Comparison of ENCODE assay signal across 25 cellular contexts in the genomic region with DNA sequence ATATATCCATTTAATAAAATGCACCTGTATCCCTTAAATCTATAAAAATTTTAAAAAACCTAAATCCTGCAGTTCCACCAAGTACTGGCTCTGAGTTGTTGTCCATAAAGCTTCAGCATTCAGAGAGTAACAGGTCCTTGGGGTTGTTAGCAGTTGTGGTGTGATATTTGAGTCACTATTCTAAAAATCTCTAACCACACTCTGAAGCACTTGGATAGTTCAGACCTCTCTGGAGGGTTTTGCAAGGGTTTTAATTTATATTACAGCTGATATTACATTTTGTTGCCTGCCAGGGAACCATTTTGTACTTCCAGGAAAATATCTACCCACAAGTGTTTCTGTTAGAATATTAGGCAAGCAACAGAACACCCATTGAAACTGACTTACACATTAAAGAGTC.
DNase-seq lines count a peak whose midpoint lies in the region; ATAC-seq lines count a peak whose summit lies in the region.
"Had no signal": no experiment of that assay in that cellular context is flagged by ENCODE, and none has a peak within 500 bp of the region (broad histone marks: within the 10 kb centered on the region; RNA-seq: fewer than 3 reads in every experiment).

No MANE protein-coding gene starts in this region.

- H3K4me1 Mint-ChIP-seq in stimulated activated naive CD8-positive, alpha-beta T cell treated with anti-CD3 and anti-CD28 coated beads, Interleukin-15, amount 100 ng/mL, for 72 hours = no peaks in the 10 kb centered on the region
- H3K4me1 Mint-ChIP-seq: activated naive CD8-positive, alpha-beta T cell treated with anti-CD3 and anti-CD28 coated beads, Interleukin-2, amount 50 U/mL, for 24 hours; IgD-negative memory B cell had no signal

- H3K9me3 ChIP-seq in SK-N-MC (ENCODE audit: low read depth, low read length) = no peaks in the 10 kb centered on the region
- H3K9me3 ChIP-seq: lower lobe of right lung, SK-N-SH, vagina had no signal

- H3K9me3 Mint-ChIP-seq in stimulated activated naive CD8-positive, alpha-beta T cell treated with anti-CD3 and anti-CD28 coated beads, Interleukin-15, amount 100 ng/mL, for 72 hours = no peaks in the 10 kb centered on the region
- H3K9me3 Mint-ChIP-seq: activated naive CD8-positive, alpha-beta T cell treated with anti-CD3 and anti-CD28 coated beads, Interleukin-2, amount 50 U/mL, for 24 hours; IgD-negative memory B cell; stimulated activated naive CD8-positive, alpha-beta T cell treated with anti-CD3 and anti-CD28 coated beads, Interleukin-15, Interleukin-2, amounts not matched to agents 100 ng/mL and 50 ng/mL, for 24 hours; T-helper 1 cell treated with Interleukin-12 subunit alpha and Interleukin-12 subunit beta and Interleukin-4 antibody, amounts not matched to agents 30 μg/mL and 1 μg/mL, for 36 hours had no signal

- no peak overlapping the region for H3K9ac ChIP-seq in SK-N-MC (ENCODE audit: insufficient read length)
- H3K9ac ChIP-seq: parathyroid adenoma, SK-N-SH had no signal

- no peaks in the 10 kb centered on the region for H3K36me3 ChIP-seq in SK-N-MC (ENCODE audit: insufficient read depth, low read length)
- H3K36me3 ChIP-seq: brain microvascular endothelial cell, lower lobe of right lung, vagina had no signal

- H3K4me3 Mint-ChIP-seq in stimulated activated naive CD8-positive, alpha-beta T cell treated with anti-CD3 and anti-CD28 coated beads, Interleukin-15, amount 100 ng/mL, for 72 hours = no peak overlapping the region
- H3K4me3 Mint-ChIP-seq: activated naive CD8-positive, alpha-beta T cell treated with anti-CD3 and anti-CD28 coated beads, Interleukin-2, amount 50 U/mL, for 24 hours; IgD-negative memory B cell; stimulated activated naive CD8-positive, alpha-beta T cell treated with anti-CD3 and anti-CD28 coated beads, Interleukin-15, Interleukin-2, amounts not matched to agents 100 ng/mL and 50 ng/mL, for 24 hours; T-helper 1 cell treated with Interleukin-12 subunit alpha and Interleukin-12 subunit beta and Interleukin-4 antibody, amounts not matched to agents 30 μg/mL and 1 μg/mL, for 36 hours had no signal

- no peaks in the 10 kb centered on the region for H3K27me3 Mint-ChIP-seq in stimulated activated naive CD8-positive, alpha-beta T cell treated with anti-CD3 and anti-CD28 coated beads, Interleukin-15, amount 100 ng/mL, for 72 hours
- H3K27me3 Mint-ChIP-seq: activated naive CD8-positive, alpha-beta T cell treated with anti-CD3 and anti-CD28 coated beads, Interleukin-2, amount 50 U/mL, for 24 hours; stimulated activated naive CD8-positive, alpha-beta T cell treated with anti-CD3 and anti-CD28 coated beads, Interleukin-15, Interleukin-2, amounts not matched to agents 100 ng/mL and 50 ng/mL, for 24 hours had no signal

- peak; percentile 72 for ATAC-seq in stimulated activated naive CD8-positive, alpha-beta T cell treated with anti-CD3 and anti-CD28 coated beads, Interleukin-15, amount 100 ng/mL, for 72 hours
- ATAC-seq: activated naive CD8-positive, alpha-beta T cell treated with anti-CD3 and anti-CD28 coated beads, Interleukin-2, amount 50 U/mL, for 24 hours; lower lobe of right lung; PC-3 had no signal

- 0 out of 2 replicates have a peak overlapping the region, but pooled peaks have one; percentile 2 for H3K27ac ChIP-seq in SK-N-MC
- H3K27ac ChIP-seq: brain microvascular endothelial cell, C4-2B, lower lobe of right lung, parathyroid adenoma, vagina had no signal

- H3K4me3 ChIP-seq in SK-N-MC = no peak overlapping the region
- H3K4me3 ChIP-seq: lower lobe of right lung, vagina had no signal

- H3K27ac Mint-ChIP-seq in stimulated activated naive CD8-positive, alpha-beta T cell treated with anti-CD3 and anti-CD28 coated beads, Interleukin-15, amount 100 ng/mL, for 72 hours = no peak overlapping the region
- H3K27ac Mint-ChIP-seq: activated naive CD8-positive, alpha-beta T cell treated with anti-CD3 and anti-CD28 coated beads, Interleukin-2, amount 50 U/mL, for 24 hours; IgD-negative memory B cell; stimulated activated naive CD8-positive, alpha-beta T cell treated with anti-CD3 and anti-CD28 coated beads, Interleukin-15, Interleukin-2, amounts not matched to agents 100 ng/mL and 50 ng/mL, for 24 hours; T-helper 1 cell treated with Interleukin-12 subunit alpha and Interleukin-12 subunit beta and Interleukin-4 antibody, amounts not matched to agents 30 μg/mL and 1 μg/mL, for 36 hours had no signal

- DNase-seq in GM03348 (ENCODE audit: low spot score) (peak; percentile 19), SK-N-MC (ENCODE audit: low read depth, low spot score) (no peak), myocyte (ENCODE audit: low read depth) (peak; percentile 57), NCI-H2171 treated with DMSO at 0.1 percent for 48 hours (lab: John Stamatoyannopoulos, UW) (no peak), NCI-H345 (lab: John Stamatoyannopoulos, UW) (no peak), NCI-H748 (lab: John Stamatoyannopoulos, UW; ENCODE audit: unreplicated experiment) (no peak)
- no peak for DNase-seq in stimulated activated naive CD8-positive, alpha-beta T cell treated with anti-CD3 and anti-CD28 coated beads, Interleukin-15, amount 100 ng/mL, for 72 hours
- DNase-seq: activated CD4-positive, CD25-positive, alpha-beta regulatory T cell; activated CD8-positive, alpha-beta memory T cell treated with anti-CD3 and anti-CD28 coated beads, Interleukin-2, amount 50 U/mL, for 4 hours; activated naive CD4-positive, alpha-beta T cell; activated naive CD8-positive, alpha-beta T cell treated with anti-CD3 and anti-CD28 coated beads, Interleukin-2, amount 50 U/mL, for 24 hours; brain microvascular endothelial cell; COR-L47; hippocampal formation; lower lobe of right lung; NCI-H510A; PC-3; SK-N-SH; stimulated activated CD4-positive, alpha-beta T cell treated with anti-CD3 and anti-CD28 coated beads, Interleukin-1b, Interleukin-23, amount 100 ng/mL, for 48 hours had no signal

Comparison
In these comparisons a context has a peak if more than half of its experiments do, and no peak if none do; other contexts are left out.
1. DNase-seq: peak in GM03348 (single experiment) and myocyte (single experiment); none in SK-N-MC (single experiment), stimulated activated naive CD8-positive, alpha-beta T cell treated with anti-CD3 and anti-CD28 coated beads, Interleukin-15, amount 100 ng/mL, for 72 hours (0 of 2), NCI-H2171 treated with DMSO at 0.1 percent for 48 hours (single experiment), NCI-H345 (single experiment) and NCI-H748 (single experiment).